In genomic region chr4:75654905-75655304, GRCh38 we compare ENCODE assay signal across 14 cellular contexts. TPM values are rescaled to one million over a fixed set of nuclear protein-coding genes. Genes with fewer than 3 reads are reported as not detected.
A peak's percentile ranks its signal among the peaks of the same experiment; 100 is the strongest.
DNase-seq lines count a peak whose midpoint lies in the region; ATAC-seq and TF ChIP-seq lines count a peak whose summit lies in the region.
"Had no signal": no experiment of that assay in that cellular context is flagged by ENCODE, and none has a peak within 500 bp of the region (broad histone marks: within the 10 kb centered on the region; RNA-seq: fewer than 3 reads in every experiment).

No MANE protein-coding gene starts in this region.

- H3K4me1 Mint-ChIP-seq in HFFc6 (ENCODE audit: low read depth): peaks cover 27% of the 10 kb centered on the region
- peaks cover 59% of the 10 kb centered on the region for H3K4me1 Mint-ChIP-seq in activated T-helper 1 cell treated with anti-CD3 and anti-CD28 coated beads, Interleukin-12 subunit alpha, Interleukin-12 subunit beta, Interleukin-2, Interleukin-4 antibody, amounts not matched to agents 30 ng/mL and 10 ng/mL and 1 ng/mL, durations not matched to agents 14 hours and 24 hours and 36 hours (ENCODE audit: low read depth)
- H3K4me1 Mint-ChIP-seq in naive thymus-derived CD8-positive, alpha-beta T cell: peaks cover 29 to 70% (median 54%) of the 10 kb centered on the region in 4 donors

- no peak for DNase-seq in activated CD4-positive, CD25-positive, alpha-beta regulatory T cell treated with anti-CD3 and anti-CD28 coated beads, Interleukin-2, amount 50 U/mL, for 72 hours
- DNase-seq in HFFc6: no peak
- DNase-seq in activated T-helper 1 cell treated with anti-CD3 and anti-CD28 coated beads, Interleukin-12 subunit alpha, Interleukin-12 subunit beta, Interleukin-2, Interleukin-4 antibody, amounts not matched to agents 30 ng/mL and 10 ng/mL and 1 ng/mL, durations not matched to agents 14 hours and 24 hours and 36 hours (ENCODE audit: low spot score): peak; percentile 15
- DNase-seq in naive thymus-derived CD8-positive, alpha-beta T cell: peak in 6 of 10 donors; percentile 27 to 77 (median 60)
- no peak for DNase-seq in foreskin melanocyte
- no peak for DNase-seq in EL
- DNase-seq: foreskin fibroblast, NCI-H2081 treated with DMSO at 0.1 percent for 48 hours, NCI-H69, SK-N-SH, upper lobe of left lung had no signal

- ATAC-seq in activated CD4-positive, CD25-positive, alpha-beta regulatory T cell treated with anti-CD3 and anti-CD28 coated beads, Interleukin-2, amount 50 U/mL, for 24 hours: peak; percentile 8 to 17
- ATAC-seq in naive thymus-derived CD8-positive, alpha-beta T cell: peak; percentile 61 to 64
- ATAC-seq in GM18858 (IDR thresholded peaks at IDR 0.05; ENCODE audit: unreplicated experiment): no peak
- ATAC-seq: HCT116 had no signal

- H3K27ac Mint-ChIP-seq in HFFc6: peak overlapping the region; percentile 30; the same call in 1 of the 2 replicates
- peak overlapping the region; percentile 93 for H3K27ac Mint-ChIP-seq in activated T-helper 1 cell treated with anti-CD3 and anti-CD28 coated beads, Interleukin-12 subunit alpha, Interleukin-12 subunit beta, Interleukin-2, Interleukin-4 antibody, amounts not matched to agents 30 ng/mL and 10 ng/mL and 1 ng/mL, durations not matched to agents 14 hours and 24 hours and 36 hours
- H3K27ac Mint-ChIP-seq in naive thymus-derived CD8-positive, alpha-beta T cell: peak overlapping the region; percentile 75 to 98 (median 88)

- peaks cover 21% of the 10 kb centered on the region for H3K36me3 Mint-ChIP-seq in HFFc6 (ENCODE audit: low read depth)
- H3K36me3 Mint-ChIP-seq in activated T-helper 1 cell treated with anti-CD3 and anti-CD28 coated beads, Interleukin-12 subunit alpha, Interleukin-12 subunit beta, Interleukin-2, Interleukin-4 antibody, amounts not matched to agents 30 ng/mL and 10 ng/mL and 1 ng/mL, durations not matched to agents 14 hours and 24 hours and 36 hours (ENCODE audit: low read depth): peaks cover 47% of the 10 kb centered on the region
- H3K36me3 Mint-ChIP-seq in naive thymus-derived CD8-positive, alpha-beta T cell: peaks cover 0 to 89% (median 13%) of the 10 kb centered on the region in 3 donors

- POLR2A ChIA-PET in naive thymus-derived CD8-positive, alpha-beta T cell (lab: Charles Lee): interaction anchor here (0.6 to 4.0 kb wide), 3 partner anchors 18 to 70 kb away, joined by 5 to 28 read pairs (median 7); partner anchors contain the start of genes G3BP2 and USO1

- intact Hi-C loops in activated T-helper 1 cell treated with anti-CD3 and anti-CD28 coated beads, Interleukin-12 subunit alpha, Interleukin-12 subunit beta, Interleukin-2, Interleukin-4 antibody, amounts not matched to agents 30 ng/mL and 10 ng/mL and 1 ng/mL, durations not matched to agents 14 hours and 24 hours and 36 hours (cut with micrococcal nuclease): loop anchor here (1.0 to 10.0 kb wide), 9 partner anchors 11 to 495 kb away; partner anchors contain the start of genes CDKL2 and USO1

- no peaks in the 10 kb centered on the region for H3K9me3 Mint-ChIP-seq in HFFc6
- H3K9me3 Mint-ChIP-seq in activated T-helper 1 cell treated with anti-CD3 and anti-CD28 coated beads, Interleukin-12 subunit alpha, Interleukin-12 subunit beta, Interleukin-2, Interleukin-4 antibody, amounts not matched to agents 30 ng/mL and 10 ng/mL and 1 ng/mL, durations not matched to agents 14 hours and 24 hours and 36 hours: no peaks in the 10 kb centered on the region
- H3K9me3 Mint-ChIP-seq in naive thymus-derived CD8-positive, alpha-beta T cell: no peaks in the 10 kb centered on the region

- H3K4me3 Mint-ChIP-seq in HFFc6: no peak overlapping the region
- H3K4me3 Mint-ChIP-seq in activated T-helper 1 cell treated with anti-CD3 and anti-CD28 coated beads, Interleukin-12 subunit alpha, Interleukin-12 subunit beta, Interleukin-2, Interleukin-4 antibody, amounts not matched to agents 30 ng/mL and 10 ng/mL and 1 ng/mL, durations not matched to agents 14 hours and 24 hours and 36 hours: peak overlapping the region; percentile 37
- peak overlapping the region; percentile 5 to 84 (median 50) for H3K4me3 Mint-ChIP-seq in naive thymus-derived CD8-positive, alpha-beta T cell

- H3K27me3 Mint-ChIP-seq in HFFc6 (ENCODE audit: insufficient read depth): 0 out of 2 replicates have a peak, but pooled peaks cover 4% of the 10 kb centered on the region
- no peaks in the 10 kb centered on the region for H3K27me3 Mint-ChIP-seq in activated T-helper 1 cell treated with anti-CD3 and anti-CD28 coated beads, Interleukin-12 subunit alpha, Interleukin-12 subunit beta, Interleukin-2, Interleukin-4 antibody, amounts not matched to agents 30 ng/mL and 10 ng/mL and 1 ng/mL, durations not matched to agents 14 hours and 24 hours and 36 hours (ENCODE audit: insufficient read depth)
- H3K27me3 Mint-ChIP-seq in naive thymus-derived CD8-positive, alpha-beta T cell: no peaks in the 10 kb centered on the region

- no peak for TF ChIP-seq CTCF in HFFc6 (IDR thresholded peaks at IDR 0.05)

RNA-seq across cellular contexts. Expression of gene G3BP2, which starts 18.3 kb away (rescaled TPM):
- 100 to 1,000 TPM; 157 to 169 (median 168) TPM for total RNA-seq in HFFc6 (2021; fragmentation: NEBNext Ultra II Directional; extraction: Animal tissue kit (Norgen Biotek cat#: 25700))
- 143 and 144 TPM in 2 replicates for total RNA-seq in activated T-helper 1 cell treated with anti-CD3 and anti-CD28 coated beads, Interleukin-12 subunit alpha, Interleukin-12 subunit beta, Interleukin-2, Interleukin-4 antibody, amounts not matched to agents 30 ng/mL and 10 ng/mL and 1 ng/mL, durations not matched to agents 14 hours and 24 hours and 36 hours
- 100 to 1,000 TPM; 172 to 190 TPM for total RNA-seq in naive thymus-derived CD8-positive, alpha-beta T cell
- 100 to 1,000 TPM; 116 to 125 (median 121) TPM for polyA plus RNA-seq in naive thymus-derived CD8-positive, alpha-beta T cell

RNA-seq across cellular contexts. Expression of gene CDKL2, which starts 24.6 kb away (rescaled TPM):
- total RNA-seq in HFFc6 (2021; fragmentation: NEBNext Ultra II Directional; extraction: Animal tissue kit (Norgen Biotek cat#: 25700)): under 1 TPM; 0.14 to 0.38 (median 0.19) TPM
- 0.16 and 0.22 TPM in 2 replicates for total RNA-seq in activated T-helper 1 cell treated with anti-CD3 and anti-CD28 coated beads, Interleukin-12 subunit alpha, Interleukin-12 subunit beta, Interleukin-2, Interleukin-4 antibody, amounts not matched to agents 30 ng/mL and 10 ng/mL and 1 ng/mL, durations not matched to agents 14 hours and 24 hours and 36 hours
- total RNA-seq in naive thymus-derived CD8-positive, alpha-beta T cell: 1 to 10 TPM in 1 of 2 experiments, under 1 TPM in 1; 0.82 to 1.0 TPM
- polyA plus RNA-seq in naive thymus-derived CD8-positive, alpha-beta T cell: 1 to 10 TPM in 1 of 3 donors, under 1 TPM in 2; 0.20 to 1.0 (median 0.58) TPM

Comparison
In these comparisons a context has a peak if more than half of its experiments do, and no peak if none do; other contexts are left out.
1. DNase-seq: peak in activated T-helper 1 cell treated with anti-CD3 and anti-CD28 coated beads, Interleukin-12 subunit alpha, Interleukin-12 subunit beta, Interleukin-2, Interleukin-4 antibody, amounts not matched to agents 30 ng/mL and 10 ng/mL and 1 ng/mL, durations not matched to agents 14 hours and 24 hours and 36 hours (single experiment) and naive thymus-derived CD8-positive, alpha-beta T cell (6 of 10); none in activated CD4-positive, CD25-positive, alpha-beta regulatory T cell treated with anti-CD3 and anti-CD28 coated beads, Interleukin-2, amount 50 U/mL, for 72 hours (single experiment), HFFc6 (single experiment), foreskin melanocyte (single experiment) and EL (single experiment).
2. H3K27ac Mint-ChIP-seq: peak in every context shown above with its lines; median percentile 93 in activated T-helper 1 cell treated with anti-CD3 and anti-CD28 coated beads, Interleukin-12 subunit alpha, Interleukin-12 subunit beta, Interleukin-2, Interleukin-4 antibody, amounts not matched to agents 30 ng/mL and 10 ng/mL and 1 ng/mL, durations not matched to agents 14 hours and 24 hours and 36 hours; 88 in naive thymus-derived CD8-positive, alpha-beta T cell; 30 in HFFc6.